Comparison of ENCODE assay signal across 10 cellular contexts in the genomic region with DNA sequence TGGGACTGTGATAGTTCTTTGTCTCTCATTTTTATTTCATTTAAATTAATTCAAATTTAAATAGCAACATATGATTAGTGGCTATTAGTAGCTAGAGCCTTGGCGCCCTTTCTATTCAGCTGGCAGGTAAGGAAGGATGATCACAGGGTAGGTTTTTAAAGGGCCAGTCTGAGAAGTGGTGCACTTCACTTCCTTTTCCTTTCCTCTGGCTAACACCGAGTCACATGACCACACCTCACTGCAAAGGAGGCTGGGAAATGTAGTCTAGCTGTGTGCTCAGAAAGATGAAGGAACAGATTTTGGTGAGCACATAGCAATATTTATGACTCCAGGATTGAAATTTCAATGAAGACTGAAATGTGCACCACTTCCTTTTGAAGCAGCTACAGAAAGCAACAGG.
DNase-seq lines count a peak whose midpoint lies in the region; ATAC-seq and TF ChIP-seq lines count a peak whose summit lies in the region.
"Had no signal": no experiment of that assay in that cellular context is flagged by ENCODE, and none has a peak within 500 bp of the region (broad histone marks: within the 10 kb centered on the region; RNA-seq: fewer than 3 reads in every experiment).

No MANE protein-coding gene starts in this region.

- H3K4ac ChIP-seq in H9 (ENCODE audit: low read depth, low read length) = no peak overlapping the region

- H3K4me3 ChIP-seq in A673 (ENCODE audit: low read depth, low read length, poor library complexity, severe bottlenecking) (no peak overlapping the region), SU-DHL-6 (ENCODE audit: insufficient read depth, low read length, poor library complexity, severe bottlenecking) (no peak overlapping the region)
- H3K4me3 ChIP-seq: body of pancreas, heart left ventricle had no signal

- no peaks in the 10 kb centered on the region; a peak in 1 of 5 replicates for H3K9me3 Mint-ChIP-seq in H9

- H2AFZ ChIP-seq in H9 (ENCODE audit: low read length) (peak overlapping the region; percentile 69), SU-DHL-6 (ENCODE audit: low read depth, low read length, severe bottlenecking) (peak overlapping the region; percentile 72)

- no peaks in the 10 kb centered on the region for H3F3A ChIP-seq in SU-DHL-6 (ENCODE audit: insufficient read depth)

- H4K8ac ChIP-seq in H9 (replicated peaks; ENCODE audit: insufficient read length, low read depth, low read length) = no peak overlapping the region

- POLR2A ChIA-PET in A673 (lab: Charles Lee; ENCODE audit: low non-redundant PET) = no interaction called here

- ATAC-seq in esophagus mucosa = peak; percentile 52
- no peak for ATAC-seq in GM18861 (IDR thresholded peaks at IDR 0.05; ENCODE audit: unreplicated experiment)
- ATAC-seq in GM19467 (IDR thresholded peaks at IDR 0.05; ENCODE audit: unreplicated experiment) = no peak
- ATAC-seq: body of pancreas had no signal

- H3K9me2 ChIP-seq in SU-DHL-6 (replicated peaks; ENCODE audit: insufficient read depth, low read length) = no peaks in the 10 kb centered on the region

- H3K9me3 ChIP-seq in A673 (ENCODE audit: low read depth, low read length, poor library complexity, severe bottlenecking) = no peaks in the 10 kb centered on the region
- no peaks in the 10 kb centered on the region for H3K9me3 ChIP-seq in H9 (ENCODE audit: control insufficient read depth, low read depth, low read length)
- H3K9me3 ChIP-seq in SU-DHL-6 (ENCODE audit: insufficient read depth, low read length) = no peaks in the 10 kb centered on the region
- H3K9me3 ChIP-seq: body of pancreas, heart left ventricle had no signal

- H3K27me3 ChIP-seq in A673 (replicated peaks; ENCODE audit: insufficient read depth, low read depth, low read length, poor library complexity) (no peaks in the 10 kb centered on the region), H9 (ENCODE audit: insufficient read depth, low read length) (no peaks in the 10 kb centered on the region), SU-DHL-6 (ENCODE audit: low read length) (no peaks in the 10 kb centered on the region)
- H3K27me3 ChIP-seq: body of pancreas, heart left ventricle had no signal

- no peak overlapping the region for H3T11ph ChIP-seq in H9 (ENCODE audit: low read length)

- H2BK12ac ChIP-seq in H9 (ENCODE audit: insufficient read length, low read depth, low read length) = no peak overlapping the region

- H3K4me2 ChIP-seq in H9 (ENCODE audit: insufficient read depth, insufficient read length, low read length) (no peak overlapping the region), SU-DHL-6 (ENCODE audit: low read depth, low read length, poor library complexity, severe bottlenecking) (no peak overlapping the region)

- H3K9ac ChIP-seq in H9 (ENCODE audit: extremely low read depth, insufficient read length, low read length) (no peak overlapping the region), SU-DHL-6 (ENCODE audit: low read length) (no peak overlapping the region)

- no peaks in the 10 kb centered on the region for H3K23me2 ChIP-seq in H9 (ENCODE audit: insufficient read length, low read depth, low read length, poor library complexity, severe bottlenecking)

- intact Hi-C loops in A673 (cut with micrococcal nuclease; ENCODE audit: unreplicated experiment) = loop anchor here (5.0 kb wide), 1 partner anchor 148 kb away; no protein-coding TSS in a partner anchor

- H2BK20ac ChIP-seq in H9 (ENCODE audit: low read depth, low read length, poor library complexity, severe bottlenecking) = no peak overlapping the region

- H3K56ac ChIP-seq in H9 (ENCODE audit: insufficient read length, low read depth, low read length) = no peak overlapping the region

- CTCF ChIA-PET in A673 (lab: Charles Lee) = no interaction called here

- no peak overlapping the region for H2BK5ac ChIP-seq in H9 (ENCODE audit: insufficient read length, low read length)

- H3K36me3 ChIP-seq in A673 (ENCODE audit: insufficient read depth, low read length, poor library complexity, severe bottlenecking) = no peaks in the 10 kb centered on the region
- no peaks in the 10 kb centered on the region for H3K36me3 ChIP-seq in SU-DHL-6 (ENCODE audit: low read length)
- H3K36me3 ChIP-seq: heart left ventricle had no signal

- BruUV-seq in A673 (replicated peaks; lab: Mats Ljungman, UMichigan) = no TSS peak

- DNase-seq in A673 (ENCODE audit: low spot score) = peak; percentile 52
- DNase-seq in H9 = peak; percentile 48
- no peak for DNase-seq in NCI-H2029 (lab: John Stamatoyannopoulos, UW)
- DNase-seq in cerebellar cortex (ENCODE audit: low spot score) = no peak
- DNase-seq: heart left ventricle had no signal

- H4K5ac ChIP-seq in H9 (ENCODE audit: insufficient read length, low read depth, low read length) = no peak overlapping the region

- no peak overlapping the region for H3K14ac ChIP-seq in H9 (ENCODE audit: insufficient read depth, low read length)

- H3K36me3 Mint-ChIP-seq in H9 (ENCODE audit: insufficient read depth in 1 of 3, low read depth in 3 of 3) = no peaks in the 10 kb centered on the region

- H3K27me3 Mint-ChIP-seq in H9 (ENCODE audit: low read depth) = peaks cover 5% of the 10 kb centered on the region

- H3K4me3 Mint-ChIP-seq in H9 = no peak overlapping the region

- no peak overlapping the region for H2BK120ac ChIP-seq in H9 (ENCODE audit: low read depth, low read length, poor library complexity, severe bottlenecking)

- H3K4me1 ChIP-seq in A673 (ENCODE audit: insufficient read depth, low read length, poor library complexity, severe bottlenecking) = peaks cover 23% of the 10 kb centered on the region
- H3K4me1 ChIP-seq in H9 (ENCODE audit: insufficient read depth, low read length) = peaks cover 2% of the 10 kb centered on the region; the same call in 1 of the 2 replicates
- H3K4me1 ChIP-seq: body of pancreas, heart left ventricle had no signal

- H2AK5ac ChIP-seq in H9 (ENCODE audit: insufficient read length, low read length) = no peak overlapping the region

- H3K79me2 ChIP-seq in H9 (ENCODE audit: insufficient read depth, low read length) = no peaks in the 10 kb centered on the region
- H3K79me2 ChIP-seq in SU-DHL-6 (ENCODE audit: insufficient read depth, low read length) = no peaks in the 10 kb centered on the region

- no CpG with 5 or more reads among the region's 2 CpGs for WGBS in H9 (ENCODE audit: extremely low coverage, insufficient read length, low lambda C conversion rate)

- no peak for TF ChIP-seq CTCF in A673 (conservative IDR thresholded peaks at IDR 0.05; ENCODE audit: low read depth, low read length)
- TF ChIP-seq CTCF in H9 (conservative IDR thresholded peaks at IDR 0.05) = no peak
- TF ChIP-seq CTCF in SU-DHL-6 (IDR thresholded peaks at IDR 0.05; ENCODE audit: insufficient read depth, low read length, poor library complexity, severe bottlenecking) = no peak

- H4K91ac ChIP-seq in H9 (ENCODE audit: insufficient read length, low read depth, low read length) = no peak overlapping the region

- H3K79me1 ChIP-seq in H9 (ENCODE audit: insufficient read depth, low read depth, low read length, poor library complexity, severe bottlenecking) = no peaks in the 10 kb centered on the region

- no peaks in the 10 kb centered on the region for H3K4me1 Mint-ChIP-seq in H9

- H3K23ac ChIP-seq in H9 (ENCODE audit: insufficient read length, low read depth, low read length) = no peak overlapping the region

- H2BK15ac ChIP-seq in H9 (ENCODE audit: low read depth, low read length) = no peak overlapping the region

- H4K20me1 ChIP-seq in H9 (ENCODE audit: control insufficient read depth, insufficient read depth, insufficient read length) = no peaks in the 10 kb centered on the region
- H4K20me1 ChIP-seq in SU-DHL-6 (ENCODE audit: low read depth, low read length) = no peaks in the 10 kb centered on the region

- H3K27ac Mint-ChIP-seq in H9 = no peak overlapping the region

- H3K18ac ChIP-seq in H9 (ENCODE audit: insufficient read length, low read depth, low read length) = no peak overlapping the region

- H3K27ac ChIP-seq in A673 (ENCODE audit: low read depth, low read length, poor library complexity, severe bottlenecking) (no peak overlapping the region), H9 (ENCODE audit: insufficient read length, low read depth, low read length) (no peak overlapping the region), SU-DHL-6 (ENCODE audit: low read depth, low read length) (no peak overlapping the region)
- H3K27ac ChIP-seq: body of pancreas, heart left ventricle had no signal

Comparison
In these comparisons a context has a peak if more than half of its experiments do, and no peak if none do; other contexts are left out.
1. DNase-seq: peak in A673 (single experiment) and H9 (single experiment); none in NCI-H2029 (single experiment) and cerebellar cortex (single experiment).